Comparison of ENCODE assay signal across 1 cellular context in genomic region chr1:174021611-174022079, GRCh38.
TF ChIP-seq lines count a peak whose summit lies in the region.

No MANE protein-coding gene starts in this region.

TF ChIP-seq in K562, 482 proteins besides CTCF, POLR2A, EP300 and RAD21 (continued from another document and continues in another):
- no peak for TF ChIP-seq ZNF518B (CRISPR knock-in tag; IDR thresholded peaks at IDR 0.05)
- peak; percentile 12; the same call in 1 of the 2 replicates for TF ChIP-seq ZBTB26 (CRISPR knock-in tag; IDR thresholded peaks at IDR 0.05)
- TF ChIP-seq EP400 (IDR thresholded peaks at IDR 0.05): peak; percentile 21; the same call in 1 of the 2 replicates
- no peak for TF ChIP-seq DEAF1 (CRISPR knock-in tag; IDR thresholded peaks at IDR 0.05)
- TF ChIP-seq ESRRB (CRISPR knock-in tag; IDR thresholded peaks at IDR 0.05; ENCODE audit: borderline replicate concordance): no peak
- TF ChIP-seq ESRRA (IDR thresholded peaks at IDR 0.05; ENCODE audit: borderline replicate concordance, low read depth): no peak
- TF ChIP-seq MXD1 (CRISPR knock-in tag; IDR thresholded peaks at IDR 0.05; ENCODE audit: borderline replicate concordance, poor library complexity, severe bottlenecking): no peak
- TF ChIP-seq ZFP1 (CRISPR knock-in tag; IDR thresholded peaks at IDR 0.05): no peak
- no peak for TF ChIP-seq ZNF232 (CRISPR knock-in tag; IDR thresholded peaks at IDR 0.05)
- no peak for TF ChIP-seq ETS2 (tag; IDR thresholded peaks at IDR 0.05; ENCODE audit: borderline replicate concordance, poor library complexity, severe bottlenecking)
- no peak for TF ChIP-seq FOS (IDR thresholded peaks at IDR 0.05; ENCODE audit: extremely low read depth, insufficient read length)
- TF ChIP-seq ZBED1 (IDR thresholded peaks at IDR 0.05): no peak
- TF ChIP-seq ELF4 (CRISPR knock-in tag; IDR thresholded peaks at IDR 0.05): no peak
- TF ChIP-seq HDAC3 (IDR thresholded peaks at IDR 0.05; ENCODE audit: borderline replicate concordance, partially characterized antibody): no peak
- TF ChIP-seq MAFF (IDR thresholded peaks at IDR 0.05; ENCODE audit: low read length): no peak
- TF ChIP-seq ZNF707 (CRISPR knock-in tag; conservative IDR thresholded peaks at IDR 0.05): no peak
- TF ChIP-seq TEAD2 (tag; IDR thresholded peaks at IDR 0.05): no peak
- TF ChIP-seq FOXK1 (CRISPR knock-in tag; IDR thresholded peaks at IDR 0.05; ENCODE audit: borderline replicate concordance): peak; percentile 9; the same call in 1 of the 2 replicates
- peak; percentile 94 for TF ChIP-seq LCOR (CRISPR knock-in tag; IDR thresholded peaks at IDR 0.05)
- TF ChIP-seq CHD2 (IDR thresholded peaks at IDR 0.05; ENCODE audit: low read depth, low read length): no peak
- TF ChIP-seq TFE3 (CRISPR knock-in tag; IDR thresholded peaks at IDR 0.05): no peak
- TF ChIP-seq STAT5A (IDR thresholded peaks at IDR 0.05; ENCODE audit: borderline replicate concordance, low read length): no peak
- no peak for TF ChIP-seq YBX1 (IDR thresholded peaks at IDR 0.05)
- TF ChIP-seq BRD4 (IDR thresholded peaks at IDR 0.05): no peak; the same call in 1 of the 2 replicates
- TF ChIP-seq MCM7 (IDR thresholded peaks at IDR 0.05): no peak
- TF ChIP-seq YY1 (IDR thresholded peaks at IDR 0.05; ENCODE audit: borderline replicate concordance in 1 of 3, control insufficient read depth in 1 of 3, extremely low read depth in 1 of 3, insufficient read depth in 3 of 3, insufficient read length in 1 of 3, insufficient replicate concordance in 2 of 3, low read depth in 1 of 3, low read length in 2 of 3): no peak
- TF ChIP-seq SRSF7 (optimal IDR thresholded peaks at IDR 0.05; ENCODE audit: low read depth, low read length): no peak
- TF ChIP-seq POU5F1 (IDR thresholded peaks at IDR 0.05; ENCODE audit: borderline replicate concordance, low read depth, low read length, partially characterized antibody): no peak
- 0 out of 2 replicates have a peak, but pooled peaks have one; percentile 22 for TF ChIP-seq HEY1 (CRISPR knock-in tag; IDR thresholded peaks at IDR 0.05; ENCODE audit: borderline replicate concordance)
- TF ChIP-seq THAP12 (CRISPR knock-in tag; IDR thresholded peaks at IDR 0.05): no peak; the same call in 1 of the 2 replicates
- TF ChIP-seq ZBTB8A (IDR thresholded peaks at IDR 0.05; ENCODE audit: partially characterized antibody): no peak
- TF ChIP-seq KAT2B (IDR thresholded peaks at IDR 0.05; ENCODE audit: low read depth, low read length): no peak
- peak; percentile 79; the same call in 1 of the 2 replicates for TF ChIP-seq ATF6 (CRISPR knock-in tag; IDR thresholded peaks at IDR 0.05)
- TF ChIP-seq ZNF274 (IDR thresholded peaks at IDR 0.05; ENCODE audit: borderline replicate concordance, low read depth, low read length): no peak
- TF ChIP-seq ZNF263 (CRISPR knock-in tag; IDR thresholded peaks at IDR 0.05; ENCODE audit: borderline replicate concordance): no peak
- no peak for TF ChIP-seq ZNF561 (CRISPR knock-in tag; conservative IDR thresholded peaks at IDR 0.05)
- TF ChIP-seq PCBP2 (IDR thresholded peaks at IDR 0.05; ENCODE audit: low read depth, low read length, poor library complexity, severe bottlenecking): no peak
- no peak for TF ChIP-seq ZNF280B (CRISPR knock-in tag; IDR thresholded peaks at IDR 0.05)
- TF ChIP-seq TFAM (CRISPR knock-in tag; conservative IDR thresholded peaks at IDR 0.05): no peak
- TF ChIP-seq ZNF217 (CRISPR knock-in tag; IDR thresholded peaks at IDR 0.05): no peak
- TF ChIP-seq MAFK (IDR thresholded peaks at IDR 0.05; ENCODE audit: low read length): no peak
- no peak for TF ChIP-seq ETV6 (IDR thresholded peaks at IDR 0.05; ENCODE audit: borderline replicate concordance in 1 of 2, low read depth in 2 of 2, low read length in 1 of 2)
- TF ChIP-seq ETV6 (CRISPR knock-in tag; IDR thresholded peaks at IDR 0.05; ENCODE audit: borderline replicate concordance): 0 out of 2 replicates have a peak, but pooled peaks have one; percentile 21
- no peak for TF ChIP-seq MTA1 (IDR thresholded peaks at IDR 0.05; ENCODE audit: borderline replicate concordance)
- no peak for TF ChIP-seq PHTF2 (CRISPR knock-in tag; IDR thresholded peaks at IDR 0.05)
- no peak for TF ChIP-seq PURB (CRISPR knock-in tag; IDR thresholded peaks at IDR 0.05; ENCODE audit: low read depth)
- 0 out of 2 replicates have a peak, but pooled peaks have one; percentile 68 for TF ChIP-seq ARID4B (CRISPR knock-in tag; IDR thresholded peaks at IDR 0.05)
- TF ChIP-seq ZNF239 (CRISPR knock-in tag; IDR thresholded peaks at IDR 0.05): no peak
